In genomic region chr2:100767810-100768806, GRCh38 we compare ENCODE assay signal across 1 cellular context.
A peak's percentile ranks its signal among the peaks of the same experiment; 100 is the strongest.
TF ChIP-seq lines count a peak whose summit lies in the region.

No MANE protein-coding gene starts in this region.

TF ChIP-seq in HepG2, 621 proteins besides CTCF, POLR2A, EP300 and RAD21 (continued from another document and continues in another):
- TF ChIP-seq HNF1A (IDR thresholded peaks at IDR 0.05; ENCODE audit: low read depth) = no peak
- TF ChIP-seq HNF1A (CRISPR knock-in tag; IDR thresholded peaks at IDR 0.05; ENCODE audit: borderline replicate concordance) = no peak
- TF ChIP-seq ARID3A (IDR thresholded peaks at IDR 0.05; ENCODE audit: low read depth, low read length) = no peak
- TF ChIP-seq EHMT2 (IDR thresholded peaks at IDR 0.05; ENCODE audit: borderline replicate concordance, low read depth, low read length) = peak; percentile 16; the same call in 1 of the 2 replicates
- no peak for TF ChIP-seq HINFP (CRISPR knock-in tag; IDR thresholded peaks at IDR 0.05; ENCODE audit: low read depth)
- no peak for TF ChIP-seq ZNF713 (CRISPR knock-in tag; IDR thresholded peaks at IDR 0.05)
- TF ChIP-seq ZNF605 (CRISPR knock-in tag; IDR thresholded peaks at IDR 0.05) = peak; percentile 70
- TF ChIP-seq ZNF629 (CRISPR knock-in tag; conservative IDR thresholded peaks at IDR 0.05) = peak; percentile 32; the same call in 1 of the 2 replicates
- no peak for TF ChIP-seq ATF7-NPFF (CRISPR knock-in tag; IDR thresholded peaks at IDR 0.05; ENCODE audit: low read depth)
- no peak for TF ChIP-seq ZNF180 (CRISPR knock-in tag; IDR thresholded peaks at IDR 0.05; ENCODE audit: borderline replicate concordance, low read depth)
- TF ChIP-seq SRSF1 (optimal IDR thresholded peaks at IDR 0.05; ENCODE audit: low read depth, low read length) = no peak
- no peak for TF ChIP-seq ZSCAN31 (CRISPR knock-in tag; IDR thresholded peaks at IDR 0.05; ENCODE audit: low read depth)
- no peak for TF ChIP-seq TFDP2 (CRISPR knock-in tag; IDR thresholded peaks at IDR 0.05)
- TF ChIP-seq ZNF567 (CRISPR knock-in tag; IDR thresholded peaks at IDR 0.05; ENCODE audit: borderline replicate concordance) = no peak
- no peak for TF ChIP-seq IKZF1 (IDR thresholded peaks at IDR 0.05)
- no peak for TF ChIP-seq GMEB2 (CRISPR knock-in tag; IDR thresholded peaks at IDR 0.05; ENCODE audit: low read depth)
- no peak for TF ChIP-seq KMT2B (CRISPR knock-in tag; IDR thresholded peaks at IDR 0.05)
- no peak for TF ChIP-seq ZZZ3 (CRISPR knock-in tag; IDR thresholded peaks at IDR 0.05; ENCODE audit: borderline replicate concordance)
- TF ChIP-seq MIXL1 (CRISPR knock-in tag; IDR thresholded peaks at IDR 0.05) = no peak
- peak; percentile 39; the same call in 1 of the 2 replicates for TF ChIP-seq ZFP90 (CRISPR knock-in tag; IDR thresholded peaks at IDR 0.05; ENCODE audit: borderline replicate concordance)
- no peak for TF ChIP-seq GABPA (IDR thresholded peaks at IDR 0.05; ENCODE audit: low read depth, low read length)
- TF ChIP-seq GABPA (CRISPR knock-in tag; IDR thresholded peaks at IDR 0.05; ENCODE audit: low read depth) = no peak
- no peak for TF ChIP-seq TBP (CRISPR knock-in tag; IDR thresholded peaks at IDR 0.05)
- peak; percentile 78 for TF ChIP-seq ARID5B (CRISPR knock-in tag; IDR thresholded peaks at IDR 0.05)
- TF ChIP-seq SATB2 (CRISPR knock-in tag; IDR thresholded peaks at IDR 0.05) = 0 out of 2 replicates have a peak, but pooled peaks have one; percentile 53
- no peak for TF ChIP-seq ZNF646 (CRISPR knock-in tag; IDR thresholded peaks at IDR 0.05)
- TF ChIP-seq ZNF766 (CRISPR knock-in tag; IDR thresholded peaks at IDR 0.05; ENCODE audit: borderline replicate concordance) = 0 out of 2 replicates have a peak, but pooled peaks have one; percentile 11
- no peak for TF ChIP-seq SOX6 (IDR thresholded peaks at IDR 0.05)
- TF ChIP-seq SOX6 (CRISPR knock-in tag; IDR thresholded peaks at IDR 0.05) = peak; percentile 59
- no peak for TF ChIP-seq PRDM10 (CRISPR knock-in tag; IDR thresholded peaks at IDR 0.05; ENCODE audit: low read depth)
- TF ChIP-seq ELF1 (CRISPR knock-in tag; IDR thresholded peaks at IDR 0.05) = peak; percentile 13; the same call in 1 of the 2 replicates
